2 cellular contexts compared by ENCODE assay signal in genomic region chr1:109473284-109474057, GRCh38. TPM values are rescaled to one million over a fixed set of nuclear protein-coding genes. Genes with fewer than 3 reads are reported as not detected.
"Had no signal": no experiment of that assay in that cellular context is flagged by ENCODE, and none has a peak within 500 bp of the region (broad histone marks: within the 10 kb centered on the region; RNA-seq: fewer than 3 reads in every experiment).

No MANE protein-coding gene starts in this region.

RNA-seq across cellular contexts. Expression of gene SYPL2, which starts 7.1 kb away (rescaled TPM):
- total RNA-seq: HT-29, MCF 10A had no signal
